8 cellular contexts compared by ENCODE assay signal in the genomic region with DNA sequence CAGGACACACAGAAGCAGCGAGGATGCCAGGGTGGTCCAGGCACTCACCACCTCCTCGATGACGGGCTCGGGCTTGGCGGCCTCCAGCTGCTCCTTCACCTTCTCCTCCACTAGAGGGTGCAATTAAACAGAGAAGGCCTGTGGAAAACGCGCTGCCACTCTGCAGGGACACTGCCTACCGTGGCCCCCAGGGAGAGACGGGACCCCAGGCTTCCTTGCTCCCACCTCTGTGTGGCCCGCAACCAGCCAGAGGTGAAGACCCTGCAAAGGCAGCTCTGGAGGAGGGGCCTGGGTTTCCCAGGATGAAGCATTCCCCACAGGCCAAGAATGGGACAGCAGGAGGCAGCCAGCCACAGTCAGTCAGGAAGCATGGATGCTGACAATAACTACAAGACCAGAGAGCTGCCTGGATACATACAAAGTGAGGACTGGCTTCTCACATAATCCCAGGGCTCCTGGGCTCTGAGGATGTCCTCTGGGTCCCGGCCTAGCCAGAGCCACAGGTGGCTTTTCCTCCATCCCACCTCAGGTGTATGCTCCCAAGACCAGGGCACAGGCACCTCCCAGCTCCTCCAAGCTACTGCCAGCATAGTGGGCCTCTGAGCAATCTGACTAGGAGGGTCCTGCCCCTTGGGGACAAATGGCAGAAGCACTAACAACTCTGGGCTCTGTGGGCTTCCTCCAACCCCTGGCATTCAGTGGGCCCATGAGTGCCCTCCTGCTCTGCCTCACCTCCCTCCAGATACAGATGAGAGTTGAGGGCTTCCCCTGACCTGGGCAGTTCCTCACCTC. TPM values are rescaled to one million over a fixed set of nuclear protein-coding genes. Genes with fewer than 3 reads are reported as not detected.
DNase-seq lines count a peak whose midpoint lies in the region; ATAC-seq and TF ChIP-seq lines count a peak whose summit lies in the region.

No MANE protein-coding gene starts in this region.

- H3K9ac ChIP-seq in liver (ENCODE audit: low read depth in 1 of 2, low read length in 2 of 2) = no peak overlapping the region

- intact Hi-C loops in tibial artery (cut with DNase I; ENCODE audit: low total_unique reads) = loop anchor here (5.0 to 10.0 kb wide), 2 partner anchors 74 to 401 kb away; no protein-coding TSS in a partner anchor

- WGBS in liver = 71% methylated on average over 11 of the region's 11 CpGs

- no peaks in the 10 kb centered on the region for H3K27me3 ChIP-seq in liver (ENCODE audit: control insufficient read depth in 4 of 4, insufficient read depth in 4 of 4, low read length in 3 of 4)
- no peaks in the 10 kb centered on the region for H3K27me3 ChIP-seq in tibial artery

- DNase-seq in SIG-M5 treated with dmso at 0.1 percent for 504 hours (lab: John Stamatoyannopoulos, UW; ENCODE audit: unreplicated experiment) = peak; percentile 28
- no peak for DNase-seq in SIG-M5 (lab: John Stamatoyannopoulos, UW)
- DNase-seq in T-helper 1 cell = peak in 3 of 5 donors; percentile 13 to 24 (median 17)
- peak; percentile 48 for DNase-seq in choroid plexus epithelial cell (ENCODE audit: low read depth)
- peak; percentile 16 to 67 for DNase-seq in tibial artery

- TF ChIP-seq RAD21 in liver (IDR thresholded peaks at IDR 0.05) = peak; percentile 82 to 91

- H3K4me1 ChIP-seq in liver (ENCODE audit: control insufficient read depth in 4 of 4, insufficient read depth in 4 of 4, low read length in 3 of 4) (peaks cover 2 to 17% (median 6%) of the 10 kb centered on the region in 4 donors), tibial artery (peaks cover 0 to 54% (median 41%) of the 10 kb centered on the region in 4 donors)

- H3K36me3 ChIP-seq in liver (ENCODE audit: control insufficient read depth in 4 of 4, insufficient read depth in 3 of 4, low read depth in 1 of 4, low read length in 3 of 4) (peaks cover 30 to 53% (median 38%) of the 10 kb centered on the region in 4 donors), tibial artery (peaks cover 51 to 76% (median 69%) of the 10 kb centered on the region in 3 donors)

- TF ChIP-seq CTCF in choroid plexus epithelial cell (conservative IDR thresholded peaks at IDR 0.05; ENCODE audit: low read depth, low read length) (peak; percentile 79), liver (IDR thresholded peaks at IDR 0.05; ENCODE audit: low read depth, low read length, missing input control) (peak; percentile 60), tibial artery (IDR thresholded peaks at IDR 0.05) (peak; percentile 71 to 75)

- H3K4me3 ChIP-seq in choroid plexus epithelial cell (ENCODE audit: low read depth, low read length) (no peak overlapping the region), liver (ENCODE audit: low read depth in 1 of 3, low read length in 3 of 3) (no peak overlapping the region), tibial artery (no peak overlapping the region)

- no peak for ATAC-seq in GM21529 (IDR thresholded peaks at IDR 0.05; ENCODE audit: unreplicated experiment)
- no peak for ATAC-seq in HG02623 (IDR thresholded peaks at IDR 0.05; ENCODE audit: unreplicated experiment)

- H3K27ac ChIP-seq in liver (ENCODE audit: low read depth in 1 of 2, low read length in 2 of 2) (no peak overlapping the region), tibial artery (no peak overlapping the region)

- H3K9me3 ChIP-seq in liver (ENCODE audit: control insufficient read depth in 4 of 4, low read length in 3 of 4) = no peaks in the 10 kb centered on the region
- no peaks in the 10 kb centered on the region for H3K9me3 ChIP-seq in tibial artery

TF ChIP-seq in liver, 16 proteins besides CTCF, POLR2A, EP300 and RAD21:
- TF ChIP-seq HNF4G (IDR thresholded peaks at IDR 0.05) (no peak), YY1 (IDR thresholded peaks at IDR 0.05) (no peak), FOXA2 (IDR thresholded peaks at IDR 0.05) (no peak), JUND (IDR thresholded peaks at IDR 0.05) (no peak), FOXA1 (IDR thresholded peaks at IDR 0.05) (no peak), HNF4A (conservative IDR thresholded peaks at IDR 0.05) (no peak), RXRA (IDR thresholded peaks at IDR 0.05) (no peak), TAF1 (conservative IDR thresholded peaks at IDR 0.05) (no peak), ATF3 (IDR thresholded peaks at IDR 0.05) (no peak), SP1 (IDR thresholded peaks at IDR 0.05) (no peak)

RNA-seq across cellular contexts. Expression of gene PTH1R, which starts 46.2 kb away (rescaled TPM):
- total RNA-seq in liver = 10 to 100 TPM in 1 of 2 donors, 1 to 10 TPM in 1; 7.2 to 28.4 TPM
- 10 to 100 TPM; 19.8 to 27.4 TPM for polyA plus RNA-seq in liver

RNA-seq across cellular contexts. Expression of gene CCDC12, which starts 52.8 kb away (rescaled TPM):
- total RNA-seq in liver = 10 to 100 TPM in 1 of 2 donors, 1 to 10 TPM in 1; 8.5 to 27.9 TPM
- 10 to 100 TPM; 25.2 to 35.1 TPM for polyA plus RNA-seq in liver

RNA-seq across cellular contexts. Expression of gene NBEAL2, which starts 55.7 kb away (rescaled TPM):
- total RNA-seq in liver = 10 to 100 TPM in 1 of 2 donors, 1 to 10 TPM in 1; 10.0 to 20.7 TPM
- 1 to 10 TPM; 2.0 to 5.2 TPM for polyA plus RNA-seq in liver
